ENCODE assay signal across 8 cellular contexts in genomic region chr19:56333506-56333905, GRCh38. TPM values are rescaled to one million over a fixed set of nuclear protein-coding genes. Genes with fewer than 3 reads are reported as not detected.
DNase-seq lines count a peak whose midpoint lies in the region; ATAC-seq, FAIRE-seq and TF ChIP-seq lines count a peak whose summit lies in the region.

No MANE protein-coding gene starts in this region.

- H3K27me3 ChIP-seq in astrocyte (ENCODE audit: insufficient read depth, low read length) (no peaks in the 10 kb centered on the region), left lung (no peaks in the 10 kb centered on the region)

- TF ChIP-seq CTCF in astrocyte (IDR thresholded peaks at IDR 0.05; ENCODE audit: insufficient read depth, low read depth, low read length) = peak; percentile 74
- peak; percentile 36 to 58 for TF ChIP-seq CTCF in left lung (IDR thresholded peaks at IDR 0.05)
- peak; percentile 83 for TF ChIP-seq CTCF in type B pancreatic cell (conservative IDR thresholded peaks at IDR 0.05)

- no peak overlapping the region for H3K27ac ChIP-seq in astrocyte (ENCODE audit: low read depth, low read length)
- no peak overlapping the region for H3K27ac ChIP-seq in left lung

- H3K4me2 ChIP-seq in astrocyte (ENCODE audit: low read length) = no peak overlapping the region

- no peak overlapping the region for H3K27ac Mint-ChIP-seq in astrocyte (ENCODE audit: unreplicated experiment)
- H3K27ac Mint-ChIP-seq in type B pancreatic cell = no peak overlapping the region

- ATAC-seq in left lung (peak; percentile 87), GM21529 (IDR thresholded peaks at IDR 0.05; ENCODE audit: unreplicated experiment) (no peak)

- intact Hi-C loops in left lung (cut with DNase I) = loop anchor here in 1 of 2 donors (5.0 kb wide), 1 partner anchor 76 kb away; no protein-coding TSS in a partner anchor

- no peaks in the 10 kb centered on the region for H4K20me1 ChIP-seq in astrocyte (ENCODE audit: insufficient read depth, low read length)

- H3K9me3 ChIP-seq in astrocyte (ENCODE audit: insufficient read depth, low read depth, low read length) (peaks cover 4% of the 10 kb centered on the region), left lung (peaks cover 0 to 4% of the 10 kb centered on the region in 2 donors)

- H3K4me1 Mint-ChIP-seq in astrocyte (ENCODE audit: low read depth, unreplicated experiment) = no peaks in the 10 kb centered on the region
- H3K4me1 Mint-ChIP-seq in type B pancreatic cell (ENCODE audit: unreplicated experiment) = no peaks in the 10 kb centered on the region

- H3K9me3 Mint-ChIP-seq in astrocyte (ENCODE audit: unreplicated experiment) (peaks cover 8% of the 10 kb centered on the region), type B pancreatic cell (peaks cover 8% of the 10 kb centered on the region)

- H3K27me3 Mint-ChIP-seq in astrocyte (ENCODE audit: low read depth, unreplicated experiment) = no peaks in the 10 kb centered on the region
- H3K27me3 Mint-ChIP-seq in type B pancreatic cell = peaks cover 3% of the 10 kb centered on the region

- H3K36me3 Mint-ChIP-seq in astrocyte (ENCODE audit: low read depth, unreplicated experiment) (no peaks in the 10 kb centered on the region), type B pancreatic cell (no peaks in the 10 kb centered on the region)

- H3K4me1 ChIP-seq in astrocyte (ENCODE audit: insufficient read depth, low read length) = no peaks in the 10 kb centered on the region
- no peaks in the 10 kb centered on the region for H3K4me1 ChIP-seq in left lung

- no peak overlapping the region for H3K4me3 Mint-ChIP-seq in astrocyte (ENCODE audit: unreplicated experiment)
- no peak overlapping the region for H3K4me3 Mint-ChIP-seq in type B pancreatic cell

- no peaks in the 10 kb centered on the region for H3K36me3 ChIP-seq in astrocyte (ENCODE audit: insufficient read depth, low read length)
- H3K36me3 ChIP-seq in left lung = no peaks in the 10 kb centered on the region

- DNase-seq in Daoy (ENCODE audit: low read depth) = peak; percentile 43
- DNase-seq in HuH-7.5 (ENCODE audit: low spot score) = peak; percentile 47
- peak; percentile 50 for DNase-seq in OCI-M2 (lab: John Stamatoyannopoulos, UW; ENCODE audit: unreplicated experiment)
- peak; percentile 16 for DNase-seq in astrocyte (ENCODE audit: low read depth)
- DNase-seq in left lung = no peak
- no peak for DNase-seq in type B pancreatic cell (ENCODE audit: extremely low spot score, unreplicated experiment)
- no peak for DNase-seq in epidermal melanocyte (ENCODE audit: insufficient read length, low spot score)

- no peaks in the 10 kb centered on the region for H3K79me2 ChIP-seq in astrocyte (ENCODE audit: insufficient read depth, low read length)

- H3K9ac ChIP-seq in astrocyte (ENCODE audit: low read length) = no peak overlapping the region

- no peak overlapping the region for H3K4me3 ChIP-seq in astrocyte (ENCODE audit: insufficient read depth, low read depth, low read length)
- H3K4me3 ChIP-seq in left lung = no peak overlapping the region

- no peak overlapping the region for H2AFZ ChIP-seq in astrocyte (ENCODE audit: low read depth, low read length)

- FAIRE-seq in astrocyte (lab: Jason Lieb, UNC) = no peak

RNA-seq across cellular contexts. Expression of gene ZSCAN5A, which starts 18.9 kb away (rescaled TPM):
- 20.7 TPM in 2 replicates for total RNA-seq in Daoy (2014; rRNA removed; shearing (Covaris generic))
- total RNA-seq in astrocyte (6.6 and 7.2 TPM in 2 replicates), left lung (10 to 100 TPM in 1 of 2 donors, 1 to 10 TPM in 1; 6.8 to 16.7 TPM), type B pancreatic cell (ENCODE audit: low replicate concordance) (13.4 and 16.3 TPM in 2 replicates)

RNA-seq across cellular contexts. Expression of gene ZNF582, which starts 59.8 kb away (rescaled TPM):
- total RNA-seq in Daoy (2014; rRNA removed; shearing (Covaris generic)) = 2.0 and 4.6 TPM in 2 replicates
- total RNA-seq in astrocyte = 3.6 and 4.9 TPM in 2 replicates
- 1 to 10 TPM; 2.9 to 4.3 TPM for total RNA-seq in left lung
- 3.7 TPM in 2 replicates for total RNA-seq in type B pancreatic cell (ENCODE audit: low replicate concordance)

Comparison
In these comparisons a context has a peak if more than half of its experiments do, and no peak if none do; other contexts are left out.
1. DNase-seq: peak in Daoy (single experiment), HuH-7.5 (single experiment), OCI-M2 (single experiment) and astrocyte (single experiment); none in left lung (0 of 2), type B pancreatic cell (single experiment) and epidermal melanocyte (single experiment).
2. Peak in every context shown above with its lines, with median percentiles within 50 percentile points of each other: CTCF ChIP-seq.